8 cellular contexts compared by ENCODE assay signal in genomic region chr19:55259540-55260210, GRCh38. TPM values are rescaled to one million over a fixed set of nuclear protein-coding genes. Genes with fewer than 3 reads are reported as not detected.
A peak's percentile ranks its signal among the peaks of the same experiment; 100 is the strongest.
DNase-seq lines count a peak whose midpoint lies in the region; ATAC-seq and TF ChIP-seq lines count a peak whose summit lies in the region.

No MANE protein-coding gene starts in this region.

- DNase-seq in A673 (ENCODE audit: low spot score) (no peak), LNCaP clone FGC (ENCODE audit: low read depth) (no peak), brain microvascular endothelial cell (no peak), mesendoderm (peak; percentile 39), NCI-H446 (lab: John Stamatoyannopoulos, UW) (no peak), GF-D8 (lab: John Stamatoyannopoulos, UW) (no peak)
- no peak for DNase-seq in stimulated activated CD4-positive, alpha-beta T cell treated with anti-CD3 and anti-CD28 coated beads, Interleukin-2, amount 100 ng/mL, for 48 hours

- H3K4me2 ChIP-seq in mesendoderm (ENCODE audit: low read length): peak overlapping the region; percentile 75

- BruUV-seq in A673 (replicated peaks; lab: Mats Ljungman, UMichigan): TSS peak; percentile 99

- in situ Hi-C loops in brain microvascular endothelial cell (cut with HindIII; ENCODE audit: low pct_ligation_motif_present, low sequenced_read_pairs): no loop called here

- H3K27ac ChIP-seq in A673 (ENCODE audit: low read depth, low read length, poor library complexity, severe bottlenecking): peak overlapping the region; percentile 96
- peak overlapping the region; percentile 76 for H3K27ac ChIP-seq in brain microvascular endothelial cell
- H3K27ac ChIP-seq in mesendoderm (ENCODE audit: low read depth, low read length): peak overlapping the region; percentile 94

- no peak overlapping the region for H2BK15ac ChIP-seq in mesendoderm (replicated peaks; ENCODE audit: low read depth)

- H3K4me3 ChIP-seq in A673 (ENCODE audit: low read depth, low read length, poor library complexity, severe bottlenecking): peak overlapping the region; percentile 98
- peak overlapping the region; percentile 92 for H3K4me3 ChIP-seq in LNCaP clone FGC (ENCODE audit: low read depth, low read length)
- H3K4me3 ChIP-seq in brain microvascular endothelial cell (ENCODE audit: low read depth, low read length): peak overlapping the region; percentile 47
- H3K4me3 ChIP-seq in mesendoderm (ENCODE audit: low read length): peak overlapping the region; percentile 15

- no peak overlapping the region for H2AK5ac ChIP-seq in mesendoderm (ENCODE audit: low read length)

- no peak overlapping the region for H4K5ac ChIP-seq in mesendoderm (ENCODE audit: low read length)

- peak overlapping the region; percentile 81 for H3K4ac ChIP-seq in mesendoderm (ENCODE audit: low read depth, low read length)

- peak overlapping the region; percentile 85 for H3K9ac ChIP-seq in mesendoderm (ENCODE audit: low read length)

- peaks cover 23% of the 10 kb centered on the region for H3K4me1 ChIP-seq in A673 (ENCODE audit: insufficient read depth, low read length, poor library complexity, severe bottlenecking)
- peaks cover 7% of the 10 kb centered on the region for H3K4me1 ChIP-seq in mesendoderm (ENCODE audit: control insufficient read depth, low read depth, low read length)

- intact Hi-C loops in A673 (cut with micrococcal nuclease; ENCODE audit: unreplicated experiment): loop anchor here (1.0 kb wide), 1 partner anchor 43 kb away; no protein-coding TSS in a partner anchor

- WGBS in mesendoderm (ENCODE audit: extremely low coverage, insufficient coverage, low lambda C conversion rate): no CpG with 5 or more reads among the region's 29 CpGs

- CTCF ChIA-PET in A673 (lab: Charles Lee): interaction anchor here (1.3 kb wide), 1 partner anchor 119 kb away, joined by 3 read pairs; no protein-coding TSS in a partner anchor

- H3K27me3 ChIP-seq in A673 (replicated peaks; ENCODE audit: insufficient read depth, low read depth, low read length, poor library complexity): no peaks in the 10 kb centered on the region
- no peaks in the 10 kb centered on the region for H3K27me3 ChIP-seq in brain microvascular endothelial cell (replicated peaks)
- H3K27me3 ChIP-seq in mesendoderm (ENCODE audit: insufficient read depth, low read length, poor library complexity): no peaks in the 10 kb centered on the region

- H3K9me3 ChIP-seq in A673 (ENCODE audit: low read depth, low read length, poor library complexity, severe bottlenecking): no peaks in the 10 kb centered on the region

- H3K23ac ChIP-seq in mesendoderm (ENCODE audit: low read length): no peak overlapping the region

- peak overlapping the region; percentile 94 for H4K8ac ChIP-seq in mesendoderm (ENCODE audit: low read depth, low read length)

- H3K79me2 ChIP-seq in mesendoderm (ENCODE audit: control insufficient read depth, insufficient read depth, low read length): peaks cover 35% of the 10 kb centered on the region

- POLR2A ChIA-PET in A673 (lab: Charles Lee; ENCODE audit: low non-redundant PET): no interaction called here

- peak overlapping the region; percentile 92 for H3K56ac ChIP-seq in mesendoderm (ENCODE audit: low read length)

- H3K36me3 ChIP-seq in A673 (ENCODE audit: insufficient read depth, low read length, poor library complexity, severe bottlenecking) (peaks cover 3% of the 10 kb centered on the region), brain microvascular endothelial cell (replicated peaks) (no peaks in the 10 kb centered on the region), mesendoderm (ENCODE audit: control insufficient read depth, insufficient read depth, low read length) (no peaks in the 10 kb centered on the region)

- peak overlapping the region; percentile 27 for H2BK5ac ChIP-seq in mesendoderm (ENCODE audit: low read length)

- peak overlapping the region; percentile 65 for H3K18ac ChIP-seq in mesendoderm (ENCODE audit: low read length)

- H2BK120ac ChIP-seq in mesendoderm (ENCODE audit: low read depth, low read length): no peak overlapping the region

- TF ChIP-seq CTCF in A673 (conservative IDR thresholded peaks at IDR 0.05; ENCODE audit: low read depth, low read length) (no peak), LNCaP clone FGC (IDR thresholded peaks at IDR 0.05; ENCODE audit: control insufficient read depth, extremely low read depth, insufficient read depth) (no peak), brain microvascular endothelial cell (IDR thresholded peaks at IDR 0.05; ENCODE audit: low read depth, low read length, missing control alignments) (no peak)

- ATAC-seq in HG02938 (IDR thresholded peaks at IDR 0.05; ENCODE audit: unreplicated experiment): no peak

- peaks cover 26% of the 10 kb centered on the region for H3K79me1 ChIP-seq in mesendoderm (ENCODE audit: low read length)

RNA-seq across cellular contexts. Expression of gene PPP6R1, which starts 0.9 kb away (rescaled TPM):
- total RNA-seq in A673 (2021): 103 and 108 TPM in 2 replicates
- 33.8 TPM for polyA plus RNA-seq in mesendoderm (2013, experiment 1 of 2)
- 34.7 TPM for polyA plus RNA-seq in mesendoderm (2013, experiment 2 of 2)

RNA-seq across cellular contexts. Expression of gene HSPBP1, which starts 20.2 kb away (rescaled TPM):
- total RNA-seq in A673 (2021): 80.3 and 83.4 TPM in 2 replicates
- 45.8 TPM for polyA plus RNA-seq in mesendoderm (2013, experiment 1 of 2)
- polyA plus RNA-seq in mesendoderm (2013, experiment 2 of 2): 45.6 TPM

RNA-seq across cellular contexts. Expression of gene BRSK1, which starts 24.1 kb away (rescaled TPM):
- 30.5 and 36.8 TPM in 2 replicates for total RNA-seq in A673 (2021)
- 11.0 TPM for polyA plus RNA-seq in mesendoderm (2013, experiment 1 of 2)
- 10.9 TPM for polyA plus RNA-seq in mesendoderm (2013, experiment 2 of 2)

RNA-seq across cellular contexts. Expression of gene TMEM86B, which starts 31.1 kb away (rescaled TPM):
- total RNA-seq in A673 (2021): 4.8 and 6.1 TPM in 2 replicates
- 1.3 TPM for polyA plus RNA-seq in mesendoderm (2013, experiment 1 of 2)
- 1.1 TPM for polyA plus RNA-seq in mesendoderm (2013, experiment 2 of 2)

RNA-seq across cellular contexts. Expression of gene PTPRH, which starts 50.4 kb away (rescaled TPM):
- 0.17 and 0.55 TPM in 2 replicates for total RNA-seq in A673 (2021)
- 0.15 TPM for polyA plus RNA-seq in mesendoderm (2013, experiment 1 of 2)
- 0.22 TPM for polyA plus RNA-seq in mesendoderm (2013, experiment 2 of 2)

Comparison
In these comparisons a context has a peak if more than half of its experiments do, and no peak if none do; other contexts are left out.
1. H3K4me3 ChIP-seq: peak in every context shown above with its lines; median percentile 98 in A673; 92 in LNCaP clone FGC; 47 in brain microvascular endothelial cell; 15 in mesendoderm.